20 cellular contexts compared by ENCODE assay signal in genomic region chr4:8289151-8289750, GRCh38. TPM values are rescaled to one million over a fixed set of nuclear protein-coding genes. Genes with fewer than 3 reads are reported as not detected.
DNase-seq lines count a peak whose midpoint lies in the region; ATAC-seq and TF ChIP-seq lines count a peak whose summit lies in the region.
"Had no signal": no experiment of that assay in that cellular context is flagged by ENCODE, and none has a peak within 500 bp of the region (broad histone marks: within the 10 kb centered on the region; RNA-seq: fewer than 3 reads in every experiment).

No MANE protein-coding gene starts in this region.

- intact Hi-C loops in left ventricle myocardium superior (cut with micrococcal nuclease) (no loop called here), tibial artery (cut with DNase I; ENCODE audit: low total_unique reads) (no loop called here)

- TF ChIP-seq CTCF in RWPE2 (IDR thresholded peaks at IDR 0.05; ENCODE audit: poor library complexity, severe bottlenecking) (no peak), osteoblast (IDR thresholded peaks at IDR 0.05; ENCODE audit: extremely low read depth, low read depth, low read length) (no peak), tibial artery (IDR thresholded peaks at IDR 0.05) (no peak)

- DNase-seq in RWPE2 (ENCODE audit: low spot score), result peak; percentile 46
- DNase-seq in left ventricle myocardium superior, result peak; percentile 9
- DNase-seq in osteoblast (ENCODE audit: insufficient read length, low spot score, missing footprints), result peak; percentile 44
- peak; percentile 12 to 39 for DNase-seq in tibial artery
- DNase-seq in NCI-H1092 (lab: John Stamatoyannopoulos, UW), result no peak
- DNase-seq in AG08395 (ENCODE audit: low spot score), result no peak
- DNase-seq: GDM1, IMR-90, Kasumi-1, MM.1S, NCI-H1105, NCI-H1694 treated with DMSO at 0.1 percent for 48 hours, NCI-H2107, NCI-H2227 treated with DMSO at 0.1 percent for 48 hours, NCI-H524, SHP77 treated with DMSO at 0.1 percent for 48 hours had no signal

- H2AFZ ChIP-seq in osteoblast (ENCODE audit: low read length), result no peak overlapping the region

- H3K27me3 ChIP-seq in RWPE2 (ENCODE audit: insufficient read depth, poor library complexity, severe bottlenecking) (no peaks in the 10 kb centered on the region), osteoblast (ENCODE audit: insufficient read depth, low read length) (no peaks in the 10 kb centered on the region), tibial artery (no peaks in the 10 kb centered on the region)
- H3K27me3 ChIP-seq: Peyer's patch had no signal

- H3K9me3 ChIP-seq in RWPE2 (ENCODE audit: severe bottlenecking) (no peaks in the 10 kb centered on the region), osteoblast (ENCODE audit: low read depth, low read length) (no peaks in the 10 kb centered on the region), tibial artery (no peaks in the 10 kb centered on the region)
- H3K9me3 ChIP-seq: Peyer's patch had no signal

- no peak overlapping the region for H3K4me3 ChIP-seq in RWPE2 (ENCODE audit: severe bottlenecking)
- no peak overlapping the region for H3K4me3 ChIP-seq in osteoblast (ENCODE audit: insufficient read depth, low read length)
- H3K4me3 ChIP-seq in tibial artery, result no peak overlapping the region
- H3K4me3 ChIP-seq: GM12878, Peyer's patch had no signal

- H3K4me1 ChIP-seq in RWPE2 (ENCODE audit: insufficient read depth, poor library complexity, severe bottlenecking) (no peaks in the 10 kb centered on the region), osteoblast (ENCODE audit: insufficient read depth, low read length) (no peaks in the 10 kb centered on the region), tibial artery (no peaks in the 10 kb centered on the region)
- H3K4me1 ChIP-seq: Peyer's patch had no signal

- H4K20me1 ChIP-seq in osteoblast (ENCODE audit: insufficient read depth, low read length), result no peaks in the 10 kb centered on the region

- H3K36me3 ChIP-seq in RWPE2 (ENCODE audit: low read depth) (no peaks in the 10 kb centered on the region), osteoblast (ENCODE audit: insufficient read depth, low read length) (no peaks in the 10 kb centered on the region), tibial artery (no peaks in the 10 kb centered on the region)
- H3K36me3 ChIP-seq: Peyer's patch had no signal

- no peaks in the 10 kb centered on the region for H3K79me2 ChIP-seq in osteoblast (ENCODE audit: insufficient read depth, low read length)

- no peak overlapping the region for H3K27ac ChIP-seq in RWPE2 (ENCODE audit: poor library complexity, severe bottlenecking)
- H3K27ac ChIP-seq in osteoblast (ENCODE audit: low read depth, low read length), result no peak overlapping the region
- no peak overlapping the region for H3K27ac ChIP-seq in tibial artery
- H3K27ac ChIP-seq: Peyer's patch had no signal

- no peak overlapping the region for H3K4me2 ChIP-seq in osteoblast (ENCODE audit: insufficient read depth, low read length)

- ATAC-seq in RWPE2 (ENCODE audit: low read depth), result no peak
- ATAC-seq in left ventricle myocardium superior, result no peak
- ATAC-seq in HG02798 (IDR thresholded peaks at IDR 0.05; ENCODE audit: poor library complexity, unreplicated experiment), result no peak
- ATAC-seq: GM12878 had no signal

RNA-seq across cellular contexts. Expression of gene HTRA3, which starts 19.7 kb away (rescaled TPM):
- total RNA-seq in left ventricle myocardium superior, result 95.6 TPM
- total RNA-seq in osteoblast, result 4.0 and 11.5 TPM in 2 replicates
- total RNA-seq: HT-29 had no signal

Comparison
In these comparisons a context has a peak if more than half of its experiments do, and no peak if none do; other contexts are left out.
1. DNase-seq: peak in RWPE2 (single experiment), left ventricle myocardium superior (single experiment), osteoblast (single experiment) and tibial artery (2 of 2); none in NCI-H1092 (single experiment) and AG08395 (single experiment).